Comparison of ENCODE assay signal across 24 cellular contexts in genomic region chr4:101501421-101501820, GRCh38.
"Had no signal": no experiment of that assay in that cellular context is flagged by ENCODE, and none has a peak within 500 bp of the region (broad histone marks: within the 10 kb centered on the region; RNA-seq: fewer than 3 reads in every experiment).

No MANE protein-coding gene starts in this region.

- H3K4me1 ChIP-seq: SJSA1 had no signal

- ATAC-seq: activated CD8-positive, alpha-beta memory T cell treated with anti-CD3 and anti-CD28 coated beads, Interleukin-2, amount 10 ng/mL, durations not matched to agents 7 days and 5 days; activated naive CD8-positive, alpha-beta T cell treated with anti-CD3 and anti-CD28 coated beads, Interleukin-2, amount 50 U/mL, for 24 hours; SK-N-SH treated with all-trans-retinoic acid at 6 μM for 48 hours had no signal

- H3K27me3 ChIP-seq: brain microvascular endothelial cell, MG63, SJSA1 had no signal

- H3K4me3 ChIP-seq: MG63, SJSA1 had no signal

- DNase-seq: activated CD4-positive, alpha-beta T cell treated with anti-CD3 and anti-CD28 coated beads for 48 hours; activated CD4-positive, alpha-beta T cell treated with anti-CD3 and anti-CD28 coated beads, Interleukin-2, amount 50 U/mL, for 48 hours; activated CD4-positive, CD25-positive, alpha-beta regulatory T cell treated with anti-CD3 and anti-CD28 coated beads, Interleukin-2, amount 50 U/mL, for 72 hours; activated CD8-positive, alpha-beta memory T cell treated with anti-CD3 and anti-CD28 coated beads, Interleukin-2, amount 10 ng/mL, durations not matched to agents 7 days and 5 days; activated effector memory CD4-positive, alpha-beta T cell treated with anti-CD3 and anti-CD28 coated beads, Interleukin-2, amount 50 U/mL, for 16 hours; activated naive CD4-positive, alpha-beta T cell treated with Interleukin-2 at 50 U/mL for 16 hours; activated naive CD8-positive, alpha-beta T cell treated with anti-CD3 and anti-CD28 coated beads, Interleukin-2, amount 50 U/mL, for 24 hours; activated T-cell treated with anti-CD3 and anti-CD28 coated beads, Interleukin-2, amount 50 U/mL, for 4 hours; brain microvascular endothelial cell; cerebellar nuclear complex; MG63; MV-4-11; NCI-H1092 treated with DMSO at 0.1 percent for 48 hours; NCI-H1436 treated with DMSO at 0.1 percent for 48 hours; NCI-H187; NCI-H2081; NCI-H510A treated with DMSO at 0.1 percent for 48 hours; NCI-H69; NK-92 treated with Interleukin-12 subunit alpha and Interleukin-12 subunit beta, amount 100 ng/mL, for 24 hours; SHP77; SW 1271 had no signal

- H3K9ac ChIP-seq: KMS-11 had no signal

- H3K9me3 ChIP-seq: MG63, SJSA1 had no signal

- H3K27ac ChIP-seq: brain microvascular endothelial cell, KMS-11, SJSA1 had no signal

- H3K4me2 ChIP-seq: KMS-11 had no signal

- H3K36me3 ChIP-seq: brain microvascular endothelial cell, MG63, SJSA1 had no signal
